Comparison of ENCODE assay signal across 1 cellular context in genomic region chr3:149375164-149375823, GRCh38.
TF ChIP-seq lines count a peak whose summit lies in the region.

No MANE protein-coding gene starts in this region.

TF ChIP-seq in HepG2, 621 proteins besides CTCF, POLR2A, EP300 and RAD21 (continues in another document):
- TF ChIP-seq KIAA2018 (CRISPR knock-in tag; IDR thresholded peaks at IDR 0.05; ENCODE audit: borderline replicate concordance): no peak
- TF ChIP-seq ZNF230 (CRISPR knock-in tag; IDR thresholded peaks at IDR 0.05): no peak
- no peak for TF ChIP-seq GTF3A (CRISPR knock-in tag; conservative IDR thresholded peaks at IDR 0.05)
- no peak for TF ChIP-seq MAZ (IDR thresholded peaks at IDR 0.05; ENCODE audit: borderline replicate concordance, low read depth, low read length)
- TF ChIP-seq MAZ (CRISPR knock-in tag; IDR thresholded peaks at IDR 0.05; ENCODE audit: low read depth): no peak
- TF ChIP-seq HCFC1 (IDR thresholded peaks at IDR 0.05; ENCODE audit: low read depth, low read length): no peak
- TF ChIP-seq ZFP91 (CRISPR knock-in tag; IDR thresholded peaks at IDR 0.05; ENCODE audit: borderline replicate concordance): peak; percentile 41; the same call in 1 of the 2 replicates
- TF ChIP-seq ATF7-NPFF (CRISPR knock-in tag; IDR thresholded peaks at IDR 0.05; ENCODE audit: low read depth): no peak
- no peak for TF ChIP-seq SRF (IDR thresholded peaks at IDR 0.05; ENCODE audit: low read depth, low read length)
- TF ChIP-seq ZNF513 (CRISPR knock-in tag; conservative IDR thresholded peaks at IDR 0.05): no peak
- TF ChIP-seq ZC3H4 (CRISPR knock-in tag; IDR thresholded peaks at IDR 0.05; ENCODE audit: borderline replicate concordance): peak; percentile 57; the same call in 1 of the 2 replicates
- TF ChIP-seq ZNF281 (CRISPR knock-in tag; IDR thresholded peaks at IDR 0.05; ENCODE audit: borderline replicate concordance): no peak
- no peak for TF ChIP-seq ZBTB7A (CRISPR knock-in tag; IDR thresholded peaks at IDR 0.05)
- no peak for TF ChIP-seq ATF6 (CRISPR knock-in tag; conservative IDR thresholded peaks at IDR 0.05)
- TF ChIP-seq ZBTB33 (CRISPR knock-in tag; IDR thresholded peaks at IDR 0.05): no peak
- no peak for TF ChIP-seq ZNF121 (CRISPR knock-in tag; IDR thresholded peaks at IDR 0.05)
- TF ChIP-seq ZNF609 (CRISPR knock-in tag; IDR thresholded peaks at IDR 0.05; ENCODE audit: borderline replicate concordance): no peak
- no peak for TF ChIP-seq JUN (CRISPR knock-in tag; IDR thresholded peaks at IDR 0.05)
- TF ChIP-seq AFF4 (CRISPR knock-in tag; IDR thresholded peaks at IDR 0.05): peak; percentile 95
- TF ChIP-seq ZNF761 (CRISPR knock-in tag; conservative IDR thresholded peaks at IDR 0.05): no peak
- TF ChIP-seq ZMAT3 (CRISPR knock-in tag; conservative IDR thresholded peaks at IDR 0.05): 0 out of 2 replicates have a peak, but pooled peaks have one; percentile 41
